In genomic region chr3:141498592-141499223, GRCh38 we compare ENCODE assay signal across 8 cellular contexts. TPM values are rescaled to one million over a fixed set of nuclear protein-coding genes. Genes with fewer than 3 reads are reported as not detected.
DNase-seq lines count a peak whose midpoint lies in the region; ATAC-seq and TF ChIP-seq lines count a peak whose summit lies in the region.
"Had no signal": no experiment of that assay in that cellular context is flagged by ENCODE, and none has a peak within 500 bp of the region (broad histone marks: within the 10 kb centered on the region; RNA-seq: fewer than 3 reads in every experiment).

No MANE protein-coding gene starts in this region.

- peak overlapping the region; percentile 75 for H3K4me3 Mint-ChIP-seq in T-helper 2 cell treated with Interferon-gamma antibody and Interleukin-4, amounts not matched to agents 5 μg/mL and 100 μg/mL, for 36 hours
- no peak overlapping the region for H3K4me3 Mint-ChIP-seq in osteocyte (ENCODE audit: unreplicated experiment)
- H3K4me3 Mint-ChIP-seq: neural crest cell had no signal

- peak overlapping the region; percentile 93 for H3K27ac Mint-ChIP-seq in T-helper 2 cell treated with Interferon-gamma antibody and Interleukin-4, amounts not matched to agents 5 μg/mL and 100 μg/mL, for 36 hours
- H3K27ac Mint-ChIP-seq in osteocyte (ENCODE audit: unreplicated experiment): no peak overlapping the region

- H3K27me3 ChIP-seq in ascending aorta: no peaks in the 10 kb centered on the region

- peaks cover 52% of the 10 kb centered on the region for H3K36me3 Mint-ChIP-seq in T-helper 2 cell treated with Interferon-gamma antibody and Interleukin-4, amounts not matched to agents 5 μg/mL and 100 μg/mL, for 36 hours (ENCODE audit: low read depth)
- H3K36me3 Mint-ChIP-seq in osteocyte (ENCODE audit: unreplicated experiment): no peaks in the 10 kb centered on the region

- H3K36me3 ChIP-seq in ascending aorta: no peaks in the 10 kb centered on the region

- intact Hi-C loops in ascending aorta (cut with DNase I): no loop called here

- H3K27ac ChIP-seq in ascending aorta: no peak overlapping the region

- H3K9me3 Mint-ChIP-seq in T-helper 2 cell treated with Interferon-gamma antibody and Interleukin-4, amounts not matched to agents 5 μg/mL and 100 μg/mL, for 36 hours: peaks cover 31% of the 10 kb centered on the region
- no peaks in the 10 kb centered on the region for H3K9me3 Mint-ChIP-seq in osteocyte (ENCODE audit: unreplicated experiment)

- no peaks in the 10 kb centered on the region for H3K4me1 ChIP-seq in ascending aorta

- TF ChIP-seq CTCF in ascending aorta (IDR thresholded peaks at IDR 0.05) (no peak), osteocyte (IDR thresholded peaks at IDR 0.05) (no peak)

- ATAC-seq in GM19324 (IDR thresholded peaks at IDR 0.05; ENCODE audit: low FRiP score, unreplicated experiment) (peak; percentile 84), HG03135 (IDR thresholded peaks at IDR 0.05; ENCODE audit: unreplicated experiment) (peak; percentile 98)

- no peaks in the 10 kb centered on the region for H3K9me3 ChIP-seq in ascending aorta

- peaks cover 46% of the 10 kb centered on the region for H3K4me1 Mint-ChIP-seq in T-helper 2 cell treated with Interferon-gamma antibody and Interleukin-4, amounts not matched to agents 5 μg/mL and 100 μg/mL, for 36 hours (ENCODE audit: low read depth)
- H3K4me1 Mint-ChIP-seq in osteocyte (ENCODE audit: unreplicated experiment): peaks cover 20% of the 10 kb centered on the region

- peak; percentile 92 for DNase-seq in T-helper 2 cell treated with Interferon-gamma antibody and Interleukin-4, amounts not matched to agents 5 μg/mL and 100 μg/mL, for 36 hours (ENCODE audit: low spot score)
- DNase-seq in ascending aorta (ENCODE audit: low spot score in 2 of 2) (peak; percentile 36 to 75), osteocyte (ENCODE audit: extremely low spot score, unreplicated experiment) (no peak), COR-L47 (lab: John Stamatoyannopoulos, UW) (no peak)
- peak; percentile 49 to 71 (median 62) for DNase-seq in stimulated activated CD4-positive, alpha-beta T cell treated with anti-CD3 and anti-CD28 coated beads, Interleukin-1b, Interleukin-23, amount 100 ng/mL, for 24 hours (ENCODE audit: low read depth in 4 of 4, low spot score in 1 of 4)

- H3K27me3 Mint-ChIP-seq in T-helper 2 cell treated with Interferon-gamma antibody and Interleukin-4, amounts not matched to agents 5 μg/mL and 100 μg/mL, for 36 hours (ENCODE audit: low read depth): no peaks in the 10 kb centered on the region
- H3K27me3 Mint-ChIP-seq in osteocyte (ENCODE audit: unreplicated experiment): no peaks in the 10 kb centered on the region

- no peak overlapping the region for H3K4me3 ChIP-seq in ascending aorta

RNA-seq across cellular contexts. Expression of gene RASA2, which starts 11.9 kb away (rescaled TPM):
- total RNA-seq in ascending aorta (7.7 TPM), osteocyte (8.4 and 9.9 TPM in 2 replicates)

Comparison
In these comparisons a context has a peak if more than half of its experiments do, and no peak if none do; other contexts are left out.
1. DNase-seq: peak in T-helper 2 cell treated with Interferon-gamma antibody and Interleukin-4, amounts not matched to agents 5 μg/mL and 100 μg/mL, for 36 hours (single experiment), ascending aorta (2 of 2) and stimulated activated CD4-positive, alpha-beta T cell treated with anti-CD3 and anti-CD28 coated beads, Interleukin-1b, Interleukin-23, amount 100 ng/mL, for 24 hours (4 of 4); none in osteocyte (single experiment) and COR-L47 (single experiment).